Comparison of ENCODE assay signal across 11 cellular contexts in the genomic region with DNA sequence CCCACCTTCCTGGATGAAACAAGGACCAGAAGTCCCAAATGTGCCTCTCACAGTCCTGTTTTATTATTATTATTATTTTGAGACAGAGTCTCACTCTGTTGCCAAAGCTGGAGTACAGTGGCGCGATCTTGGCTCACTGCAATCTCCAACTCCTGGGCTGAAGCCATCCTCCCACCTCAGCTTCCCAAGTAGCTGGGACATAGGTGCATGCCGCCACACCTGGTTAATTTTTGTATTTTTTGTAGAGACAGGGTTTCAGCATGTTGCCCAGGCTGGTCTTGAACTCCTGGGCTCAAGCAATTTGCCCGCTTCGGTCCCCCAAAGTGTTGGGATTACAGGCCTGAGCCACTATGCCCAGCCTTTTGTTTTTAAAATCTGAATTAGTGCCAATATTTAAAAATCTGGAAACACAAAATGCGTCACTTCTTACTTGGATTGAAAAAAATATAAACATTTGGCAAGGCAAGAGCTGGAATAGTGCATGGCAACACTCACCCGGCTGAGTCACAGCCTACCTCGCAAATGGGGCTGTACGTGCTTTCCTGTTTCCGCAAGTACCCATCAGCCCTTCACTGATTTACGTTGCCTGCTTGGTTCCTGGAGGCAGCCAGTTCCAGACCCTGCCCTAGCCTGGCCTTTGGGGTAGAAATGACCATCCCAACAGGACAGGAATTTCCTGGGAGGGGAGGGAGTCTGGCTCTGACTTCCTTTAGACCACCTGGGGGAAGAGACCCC. TPM values are rescaled to one million over a fixed set of nuclear protein-coding genes. Genes with fewer than 3 reads are reported as not detected.
DNase-seq lines count a peak whose midpoint lies in the region; ATAC-seq and TF ChIP-seq lines count a peak whose summit lies in the region.
"Had no signal": no experiment of that assay in that cellular context is flagged by ENCODE, and none has a peak within 500 bp of the region (broad histone marks: within the 10 kb centered on the region; RNA-seq: fewer than 3 reads in every experiment).

No MANE protein-coding gene starts in this region.

- H3K36me3 Mint-ChIP-seq in neural crest cell (ENCODE audit: low read depth) (no peaks in the 10 kb centered on the region), T-helper 17 cell (ENCODE audit: low read depth) (peaks cover 3% of the 10 kb centered on the region)

- peaks cover 0 to 26% (median 10%) of the 10 kb centered on the region in 4 donors for H3K4me1 ChIP-seq in Peyer's patch
- H3K4me1 ChIP-seq in esophagus squamous epithelium: peaks cover 18 to 55% (median 40%) of the 10 kb centered on the region in 3 donors
- H3K4me1 ChIP-seq in PC-9 (replicated peaks; ENCODE audit: insufficient read depth): peaks cover 21% of the 10 kb centered on the region

- ATAC-seq in T-helper 17 cell (no peak), GM19351 (IDR thresholded peaks at IDR 0.05; ENCODE audit: unreplicated experiment) (no peak)
- ATAC-seq: HCT116 had no signal

- TF ChIP-seq POLR2A in Peyer's patch (IDR thresholded peaks at IDR 0.05) (no peak), esophagus squamous epithelium (IDR thresholded peaks at IDR 0.05) (no peak)

- no peaks in the 10 kb centered on the region for H4K20me1 ChIP-seq in PC-9 (ENCODE audit: insufficient read depth)

- H3K9me2 ChIP-seq in PC-9 (ENCODE audit: insufficient read depth): no peaks in the 10 kb centered on the region

- intact Hi-C loops in esophagus squamous epithelium (cut with DNase I) (no loop called here), PC-9 (cut with micrococcal nuclease; ENCODE audit: unreplicated experiment) (loop anchor here (10.0 kb wide), 1 partner anchor 482 kb away; no protein-coding TSS in a partner anchor)

- H3F3A ChIP-seq in PC-9 (ENCODE audit: insufficient read depth, low read depth): peaks cover 4% of the 10 kb centered on the region; the same call in 1 of the 2 replicates

- WGBS in esophagus squamous epithelium, 2 donors: 44 to 52% methylated on average over 11 of the region's 11 CpGs

- H3K4me3 Mint-ChIP-seq in neural crest cell (peak overlapping the region; percentile 63), T-helper 17 cell (no peak overlapping the region)

- H3K9me3 Mint-ChIP-seq in neural crest cell: no peaks in the 10 kb centered on the region

- H3K27me3 ChIP-seq in Peyer's patch (no peaks in the 10 kb centered on the region), esophagus squamous epithelium (no peaks in the 10 kb centered on the region), PC-9 (ENCODE audit: insufficient read depth, low read depth) (no peaks in the 10 kb centered on the region)

- CTCF ChIA-PET in PC-9 (lab: Charles Lee): interaction anchor here (0.7 kb wide), 1 partner anchor 314 kb away, joined by 3 read pairs; no protein-coding TSS in a partner anchor

- BruUV-seq in PC-9 (replicated peaks; lab: Mats Ljungman, UMichigan): no TSS peak

- DNase-seq in AG20443 (ENCODE audit: low spot score): peak; percentile 83
- peak in 2 of 3 donors; percentile 37 to 59 for DNase-seq in Peyer's patch
- DNase-seq in esophagus squamous epithelium (lab: John Stamatoyannopoulos, UW): no peak
- DNase-seq in neural crest cell (ENCODE audit: low read depth, low spot score): no peak
- no peak for DNase-seq in NCI-H1417 treated with DMSO at 0.1 percent for 48 hours (lab: John Stamatoyannopoulos, UW)
- no peak for DNase-seq in T-helper 17 cell
- no peak for DNase-seq in PC-9
- DNase-seq: NCI-H1436; stimulated activated CD4-positive, alpha-beta T cell treated with anti-CD3 and anti-CD28 coated beads, Interleukin-4, amount 100 ng/mL, for 4 hours had no signal

- no peak overlapping the region for H2AFZ ChIP-seq in PC-9

- no peaks in the 10 kb centered on the region for H3K9me3 ChIP-seq in Peyer's patch
- no peaks in the 10 kb centered on the region for H3K9me3 ChIP-seq in esophagus squamous epithelium
- H3K9me3 ChIP-seq in T-helper 17 cell (ENCODE audit: control insufficient read depth, low read length, poor library complexity, severe bottlenecking): no peaks in the 10 kb centered on the region
- H3K9me3 ChIP-seq in PC-9 (ENCODE audit: insufficient read depth, low read depth): no peaks in the 10 kb centered on the region

- H3K4me3 ChIP-seq in Peyer's patch: no peak overlapping the region
- H3K4me3 ChIP-seq in esophagus squamous epithelium: peak overlapping the region in 1 of 4 donors; percentile 6
- no peak overlapping the region for H3K4me3 ChIP-seq in PC-9

- H3K27me3 Mint-ChIP-seq in neural crest cell (ENCODE audit: low read depth) (no peaks in the 10 kb centered on the region), T-helper 17 cell (no peaks in the 10 kb centered on the region)

- H3K4me1 Mint-ChIP-seq in neural crest cell: no peaks in the 10 kb centered on the region
- H3K4me1 Mint-ChIP-seq in T-helper 17 cell: peaks cover 11% of the 10 kb centered on the region

- H3K4me2 ChIP-seq in PC-9: no peak overlapping the region

- TF ChIP-seq CTCF in Peyer's patch (IDR thresholded peaks at IDR 0.05) (no peak), esophagus squamous epithelium (IDR thresholded peaks at IDR 0.05) (no peak), neural crest cell (conservative IDR thresholded peaks at IDR 0.05) (no peak), PC-9 (conservative IDR thresholded peaks at IDR 0.05) (no peak)

- H3K27ac Mint-ChIP-seq in neural crest cell (ENCODE audit: unreplicated experiment) (no peak overlapping the region), T-helper 17 cell (no peak overlapping the region)

- H3K27ac ChIP-seq in Peyer's patch: peak overlapping the region; percentile 17 to 77 (median 51)
- peak overlapping the region; percentile 73 to 99 (median 94) for H3K27ac ChIP-seq in esophagus squamous epithelium
- no peak overlapping the region for H3K27ac ChIP-seq in PC-9

- H3K36me3 ChIP-seq in Peyer's patch: no peaks in the 10 kb centered on the region
- H3K36me3 ChIP-seq in esophagus squamous epithelium: peaks cover 0 to 22% (median 0%) of the 10 kb centered on the region in 3 donors
- no peaks in the 10 kb centered on the region for H3K36me3 ChIP-seq in PC-9 (ENCODE audit: low read depth)

- H3K79me2 ChIP-seq in PC-9 (ENCODE audit: low read depth): peaks cover 24% of the 10 kb centered on the region

- POLR2A ChIA-PET in PC-9 (lab: Charles Lee; ENCODE audit: unreplicated experiment): no interaction called here

RNA-seq across cellular contexts. Expression of a gene that starts 6.3 kb away (rescaled TPM):
- total RNA-seq in Peyer's patch (100 to 1,000 TPM in 3 of 4 donors, 10 to 100 TPM in 1; 29.7 to 361 (median 306) TPM), esophagus squamous epithelium (100 to 1,000 TPM in 3 of 4 donors, 10 to 100 TPM in 1; 90.2 to 175 (median 134) TPM), neural crest cell (1.6 and 2.4 TPM in 2 replicates), T-helper 17 cell (1 to 10 TPM; 1.2 to 2.3 TPM), PC-9 (2021) (12.3 and 14.8 TPM in 2 replicates)

RNA-seq across cellular contexts. Expression of a gene that starts 56.6 kb away (rescaled TPM):
- 1 to 10 TPM in 3 of 4 donors, under 1 TPM in 1; 0.53 to 6.6 (median 2.4) TPM for total RNA-seq in Peyer's patch
- total RNA-seq in esophagus squamous epithelium: 1 to 10 TPM in 3 of 4 donors, under 1 TPM in 1; 0.83 to 2.5 (median 1.5) TPM
- total RNA-seq in neural crest cell: 3.0 and 3.3 TPM in 2 replicates
- 1 to 10 TPM; 6.7 to 9.4 TPM for total RNA-seq in T-helper 17 cell
- total RNA-seq in PC-9 (2021): 3.4 and 4.0 TPM in 2 replicates

Comparison
In these comparisons a context has a peak if more than half of its experiments do, and no peak if none do; other contexts are left out.
1. DNase-seq: peak in AG20443 (single experiment) and Peyer's patch (2 of 3); none in esophagus squamous epithelium (single experiment), neural crest cell (single experiment), NCI-H1417 treated with DMSO at 0.1 percent for 48 hours (single experiment), T-helper 17 cell (0 of 3) and PC-9 (0 of 2).